Comparison of ENCODE assay signal across 10 cellular contexts in the genomic region with DNA sequence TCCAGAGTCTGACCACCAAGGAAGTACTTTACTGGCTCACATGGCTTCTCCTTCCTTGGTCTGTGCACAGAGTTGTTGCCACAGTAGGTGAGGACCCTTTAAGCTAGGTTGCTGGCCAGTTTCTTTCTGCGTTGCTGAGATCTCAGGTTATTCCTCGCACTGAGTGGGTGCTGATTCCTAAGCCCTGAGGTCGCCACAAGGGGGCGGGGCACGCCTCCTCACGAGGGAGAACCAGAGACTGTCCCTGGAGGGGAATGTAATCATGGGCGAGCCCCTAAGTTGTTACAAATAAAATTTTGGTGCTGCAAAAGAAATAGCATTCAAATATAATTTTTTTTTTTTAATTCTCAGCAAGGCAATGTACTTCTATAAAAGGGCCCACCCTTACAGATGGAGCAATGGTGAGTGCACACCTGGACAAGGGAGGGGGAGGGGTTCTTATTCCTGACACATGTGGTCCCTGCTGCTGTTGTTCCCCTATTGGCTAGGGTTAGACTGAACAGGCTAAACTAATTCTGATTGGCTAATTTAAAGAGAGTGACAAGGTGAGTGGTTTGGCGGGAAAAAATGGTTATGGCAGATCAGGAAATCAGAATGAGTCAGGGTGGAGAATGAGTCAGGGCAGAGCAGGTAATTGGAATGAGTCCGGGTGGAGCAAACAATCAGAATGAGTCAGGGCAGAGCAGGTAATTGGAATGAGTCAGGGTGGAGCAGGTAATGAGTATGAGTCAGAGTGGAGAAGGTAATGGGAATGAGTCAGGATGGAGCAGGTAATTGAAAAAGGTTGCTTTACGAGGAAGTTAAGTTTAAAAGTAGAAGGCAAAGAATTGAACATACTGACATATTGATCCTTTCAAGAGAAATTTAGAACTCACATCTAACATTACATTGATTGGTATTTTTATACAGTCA.
A peak's percentile ranks its signal among the peaks of the same experiment; 100 is the strongest.
DNase-seq lines count a peak whose midpoint lies in the region; ATAC-seq and TF ChIP-seq lines count a peak whose summit lies in the region.
"Had no signal": no experiment of that assay in that cellular context is flagged by ENCODE, and none has a peak within 500 bp of the region (broad histone marks: within the 10 kb centered on the region; RNA-seq: fewer than 3 reads in every experiment).

No MANE protein-coding gene starts in this region.

- no peak overlapping the region for H3K27ac Mint-ChIP-seq in mesothelial cell of epicardium

- no peaks in the 10 kb centered on the region for H3K4me1 Mint-ChIP-seq in mesothelial cell of epicardium

- no peak overlapping the region for H3K4me3 Mint-ChIP-seq in mesothelial cell of epicardium

- no peak for TF ChIP-seq CTCF in mesothelial cell of epicardium (IDR thresholded peaks at IDR 0.05; ENCODE audit: unreplicated experiment)

- no peaks in the 10 kb centered on the region for H3K36me3 Mint-ChIP-seq in mesothelial cell of epicardium

- ATAC-seq in GM19395 (IDR thresholded peaks at IDR 0.05; ENCODE audit: unreplicated experiment): no peak

- DNase-seq in DMS153 (lab: John Stamatoyannopoulos, UW) (peak; percentile 40), DMS153 treated with DMSO at 0.1 percent for 48 hours (lab: John Stamatoyannopoulos, UW; ENCODE audit: unreplicated experiment) (no peak), M059J (ENCODE audit: low read depth) (peak; percentile 73), putamen (ENCODE audit: low spot score) (peak; percentile 0), cortex of kidney (lab: John Stamatoyannopoulos, UW) (no peak), mesothelial cell of epicardium (ENCODE audit: low spot score in 2 of 2, unreplicated experiment in 2 of 2) (no peak)
- DNase-seq in activated naive CD4-positive, alpha-beta T cell treated with anti-CD3 and anti-CD28 coated beads, Interleukin-2, amount 50 U/mL, for 16 hours: peak; percentile 37
- DNase-seq: NCI-H2081 treated with DMSO at 0.1 percent for 48 hours, testis had no signal

- H3K9me3 Mint-ChIP-seq in mesothelial cell of epicardium: peaks cover 40% of the 10 kb centered on the region

- no peaks in the 10 kb centered on the region for H3K27me3 Mint-ChIP-seq in mesothelial cell of epicardium (ENCODE audit: low read depth)

Comparison
In these comparisons a context has a peak if more than half of its experiments do, and no peak if none do; other contexts are left out.
1. DNase-seq: peak in DMS153 (single experiment), M059J (single experiment), activated naive CD4-positive, alpha-beta T cell treated with anti-CD3 and anti-CD28 coated beads, Interleukin-2, amount 50 U/mL, for 16 hours (single experiment) and putamen (single experiment); none in DMS153 treated with DMSO at 0.1 percent for 48 hours (single experiment), cortex of kidney (single experiment) and mesothelial cell of epicardium (0 of 2).